ENCODE assay signal across 23 cellular contexts in the genomic region with DNA sequence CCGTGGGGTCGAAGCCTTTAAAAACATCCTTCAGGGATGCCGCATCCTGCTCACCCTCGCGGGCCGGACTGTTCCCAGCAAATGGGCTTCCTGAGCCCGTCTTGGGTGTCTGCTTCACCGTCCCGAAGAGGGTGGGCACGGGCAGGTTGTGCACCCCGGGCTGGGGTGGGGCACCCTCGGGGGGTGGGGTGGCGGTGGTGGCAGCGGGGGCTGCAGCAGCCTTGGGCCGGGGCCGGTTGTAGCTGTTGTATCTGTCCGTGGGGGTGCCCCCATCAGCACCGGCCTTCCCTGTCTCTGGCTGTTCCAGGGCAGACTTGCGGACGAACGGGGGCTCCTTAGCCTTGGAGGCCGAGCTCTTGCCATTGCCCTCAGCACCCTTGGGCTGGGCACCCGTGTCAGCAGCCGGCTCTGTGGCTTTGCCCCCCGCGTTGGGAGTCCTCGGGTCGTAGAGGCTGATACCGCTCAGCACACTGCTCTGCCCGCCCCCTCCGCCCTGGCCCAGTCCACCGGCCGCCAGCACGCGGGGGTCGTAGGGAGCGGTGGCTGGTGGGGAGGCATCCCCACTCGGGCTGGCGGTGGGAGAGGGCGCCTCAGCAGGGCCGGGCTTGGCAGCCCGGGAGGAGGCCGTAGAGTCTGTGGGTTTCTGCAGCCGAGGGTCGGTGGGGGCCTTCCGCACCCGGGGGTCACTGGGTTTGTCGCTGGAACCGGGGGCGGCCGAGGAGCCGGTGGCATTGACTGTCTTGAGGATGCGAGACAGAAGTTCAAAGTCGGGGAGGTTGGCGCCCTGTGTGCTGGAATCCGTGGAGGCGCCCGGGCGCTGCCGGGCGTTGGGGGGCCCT. TPM values are rescaled to one million over a fixed set of nuclear protein-coding genes. Genes with fewer than 3 reads are reported as not detected.
"Had no signal": no experiment of that assay in that cellular context is flagged by ENCODE, and none has a peak within 500 bp of the region (broad histone marks: within the 10 kb centered on the region; RNA-seq: fewer than 3 reads in every experiment).

No MANE protein-coding gene starts in this region.

- H3K27ac Mint-ChIP-seq: activated CD8-positive, alpha-beta T cell treated with anti-CD3 and anti-CD28 coated beads, Interleukin-2, amount 10 ng/mL, durations not matched to agents 7 days and 5 days; activated naive CD4-positive, alpha-beta T cell treated with anti-CD3 and anti-CD28 coated beads, Interleukin-2, amount 50 U/mL, for 24 hours; brain; T-helper 17 cell; WTC11 had no signal

- H3K9me3 Mint-ChIP-seq: activated naive CD4-positive, alpha-beta T cell treated with anti-CD3 and anti-CD28 coated beads, Interleukin-2, amount 50 U/mL, for 24 hours; brain; WTC11 had no signal

- ATAC-seq: activated CD8-positive, alpha-beta T cell treated with anti-CD3 and anti-CD28 coated beads, Interleukin-2, amount 10 ng/mL, durations not matched to agents 7 days and 5 days; T-helper 17 cell; WTC11 had no signal

- FAIRE-seq: astrocyte had no signal

- DNase-seq: activated CD4-positive, alpha-beta T cell treated with anti-CD3 and anti-CD28 coated beads for 48 hours; activated CD4-positive, alpha-beta T cell treated with anti-CD3 and anti-CD28 coated beads, Interleukin-2, amount 50 U/mL, for 4 hours; activated CD4-positive, CD25-positive, alpha-beta regulatory T cell treated with anti-CD3 and anti-CD28 coated beads, Interleukin-2, amount 50 U/mL, for 72 hours; activated CD8-positive, alpha-beta memory T cell treated with anti-CD3 and anti-CD28 coated beads, Interleukin-2, amount 50 U/mL, for 48 hours; activated CD8-positive, alpha-beta T cell treated with anti-CD3 and anti-CD28 coated beads, Interleukin-2, amount 10 ng/mL, durations not matched to agents 7 days and 5 days; activated T-cell treated with anti-CD3 and anti-CD28 coated beads, Interleukin-2, amount 50 U/mL, for 1 hour; amygdala; KG1; NCI-H1092; NCI-H1417; NCI-H1930; NCI-H2171 treated with DMSO at 0.1 percent for 48 hours; NCI-H226; NCI-H526; NCI-H82; SIG-M5; T-helper 17 cell; T-helper 9 cell had no signal

- H3K4me1 Mint-ChIP-seq: activated naive CD4-positive, alpha-beta T cell treated with anti-CD3 and anti-CD28 coated beads, Interleukin-2, amount 50 U/mL, for 24 hours; brain; WTC11 had no signal

- H3K27me3 Mint-ChIP-seq: activated naive CD4-positive, alpha-beta T cell treated with anti-CD3 and anti-CD28 coated beads, Interleukin-2, amount 50 U/mL, for 24 hours; brain; T-helper 17 cell had no signal

- H3K4me3 Mint-ChIP-seq: activated CD8-positive, alpha-beta T cell treated with anti-CD3 and anti-CD28 coated beads, Interleukin-2, amount 10 ng/mL, durations not matched to agents 7 days and 5 days; activated naive CD4-positive, alpha-beta T cell treated with anti-CD3 and anti-CD28 coated beads, Interleukin-2, amount 50 U/mL, for 24 hours; brain; T-helper 17 cell; WTC11 had no signal

RNA-seq across cellular contexts. Expression of a gene that starts 47.0 kb away (rescaled TPM):
- total RNA-seq: activated CD8-positive, alpha-beta T cell treated with anti-CD3 and anti-CD28 coated beads, Interleukin-2, amount 10 ng/mL, durations not matched to agents 7 days and 5 days; RPMI7951 had no signal
